In genomic region chr1:154999651-155000474, GRCh38 we compare ENCODE assay signal across 1 cellular context.
TF ChIP-seq lines count a peak whose summit lies in the region.

No MANE protein-coding gene starts in this region.

TF ChIP-seq in HepG2, 621 proteins besides CTCF, POLR2A, EP300 and RAD21 (continued from another document and continues in another):
- TF ChIP-seq, protein P1, sequence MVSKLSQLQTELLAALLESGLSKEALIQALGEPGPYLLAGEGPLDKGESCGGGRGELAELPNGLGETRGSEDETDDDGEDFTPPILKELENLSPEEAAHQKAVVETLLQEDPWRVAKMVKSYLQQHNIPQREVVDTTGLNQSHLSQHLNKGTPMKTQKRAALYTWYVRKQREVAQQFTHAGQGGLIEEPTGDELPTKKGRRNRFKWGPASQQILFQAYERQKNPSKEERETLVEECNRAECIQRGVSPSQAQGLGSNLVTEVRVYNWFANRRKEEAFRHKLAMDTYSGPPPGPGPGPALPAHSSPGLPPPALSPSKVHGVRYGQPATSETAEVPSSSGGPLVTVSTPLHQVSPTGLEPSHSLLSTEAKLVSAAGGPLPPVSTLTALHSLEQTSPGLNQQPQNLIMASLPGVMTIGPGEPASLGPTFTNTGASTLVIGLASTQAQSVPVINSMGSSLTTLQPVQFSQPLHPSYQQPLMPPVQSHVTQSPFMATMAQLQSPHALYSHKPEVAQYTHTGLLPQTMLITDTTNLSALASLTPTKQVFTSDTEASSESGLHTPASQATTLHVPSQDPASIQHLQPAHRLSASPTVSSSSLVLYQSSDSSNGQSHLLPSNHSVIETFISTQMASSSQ (IDR thresholded peaks at IDR 0.05; ENCODE audit: low read depth), result no peak
- TF ChIP-seq, protein P1 (CRISPR knock-in tag; IDR thresholded peaks at IDR 0.05; ENCODE audit: borderline replicate concordance), result no peak
- TF ChIP-seq ZNF841 (CRISPR knock-in tag; IDR thresholded peaks at IDR 0.05; ENCODE audit: borderline replicate concordance) (no peak), SNRNP70 (IDR thresholded peaks at IDR 0.05; ENCODE audit: low read depth, low read length) (no peak), ZNF326 (CRISPR knock-in tag; IDR thresholded peaks at IDR 0.05; ENCODE audit: borderline replicate concordance) (no peak), TBL1XR1 (IDR thresholded peaks at IDR 0.05; ENCODE audit: borderline replicate concordance, low read length, partially characterized antibody) (no peak), ARNT2 (CRISPR knock-in tag; IDR thresholded peaks at IDR 0.05; ENCODE audit: low read depth) (no peak), ZNF83 (CRISPR knock-in tag; IDR thresholded peaks at IDR 0.05; ENCODE audit: borderline replicate concordance) (no peak), ZNF160 (CRISPR knock-in tag; IDR thresholded peaks at IDR 0.05) (no peak), SRSF4 (IDR thresholded peaks at IDR 0.05; ENCODE audit: low read depth, low read length, poor library complexity, severe bottlenecking) (no peak), ZBTB44 (CRISPR knock-in tag; IDR thresholded peaks at IDR 0.05) (no peak), HDAC2 (CRISPR knock-in tag; IDR thresholded peaks at IDR 0.05) (no peak), THAP9 (CRISPR knock-in tag; IDR thresholded peaks at IDR 0.05; ENCODE audit: borderline replicate concordance) (no peak; the same call in 1 of the 2 replicates), ZNF235 (CRISPR knock-in tag; IDR thresholded peaks at IDR 0.05; ENCODE audit: borderline replicate concordance) (no peak), KDM1A (CRISPR knock-in tag; IDR thresholded peaks at IDR 0.05) (no peak), HIVEP1 (CRISPR knock-in tag; IDR thresholded peaks at IDR 0.05) (no peak), ZNF33A (CRISPR knock-in tag; IDR thresholded peaks at IDR 0.05; ENCODE audit: borderline replicate concordance) (no peak), ARID5B (CRISPR knock-in tag; IDR thresholded peaks at IDR 0.05) (peak; percentile 36; the same call in 1 of the 2 replicates), TRIM22 (IDR thresholded peaks at IDR 0.05) (no peak), CCDC6 (CRISPR knock-in tag; IDR thresholded peaks at IDR 0.05) (peak; percentile 42; the same call in 1 of the 2 replicates), ZUFSP (CRISPR knock-in tag; IDR thresholded peaks at IDR 0.05; ENCODE audit: borderline replicate concordance) (no peak), ZSCAN9 (CRISPR knock-in tag; IDR thresholded peaks at IDR 0.05; ENCODE audit: borderline replicate concordance) (peak; percentile 57; the same call in 1 of the 2 replicates), SPEN (CRISPR knock-in tag; IDR thresholded peaks at IDR 0.05; ENCODE audit: low read depth) (no peak; the same call in 1 of the 2 replicates), SOX5 (CRISPR knock-in tag; IDR thresholded peaks at IDR 0.05; ENCODE audit: borderline replicate concordance) (peak; percentile 43; the same call in 1 of the 2 replicates), PCBP1 (IDR thresholded peaks at IDR 0.05; ENCODE audit: borderline replicate concordance, low read depth, low read length) (no peak), PRDM15 (CRISPR knock-in tag; IDR thresholded peaks at IDR 0.05) (peak; percentile 94)
- TF ChIP-seq, protein P2, sequence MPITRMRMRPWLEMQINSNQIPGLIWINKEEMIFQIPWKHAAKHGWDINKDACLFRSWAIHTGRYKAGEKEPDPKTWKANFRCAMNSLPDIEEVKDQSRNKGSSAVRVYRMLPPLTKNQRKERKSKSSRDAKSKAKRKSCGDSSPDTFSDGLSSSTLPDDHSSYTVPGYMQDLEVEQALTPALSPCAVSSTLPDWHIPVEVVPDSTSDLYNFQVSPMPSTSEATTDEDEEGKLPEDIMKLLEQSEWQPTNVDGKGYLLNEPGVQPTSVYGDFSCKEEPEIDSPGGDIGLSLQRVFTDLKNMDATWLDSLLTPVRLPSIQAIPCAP (CRISPR knock-in tag; IDR thresholded peaks at IDR 0.05; ENCODE audit: low read depth), result no peak
- TF ChIP-seq, protein P3, sequence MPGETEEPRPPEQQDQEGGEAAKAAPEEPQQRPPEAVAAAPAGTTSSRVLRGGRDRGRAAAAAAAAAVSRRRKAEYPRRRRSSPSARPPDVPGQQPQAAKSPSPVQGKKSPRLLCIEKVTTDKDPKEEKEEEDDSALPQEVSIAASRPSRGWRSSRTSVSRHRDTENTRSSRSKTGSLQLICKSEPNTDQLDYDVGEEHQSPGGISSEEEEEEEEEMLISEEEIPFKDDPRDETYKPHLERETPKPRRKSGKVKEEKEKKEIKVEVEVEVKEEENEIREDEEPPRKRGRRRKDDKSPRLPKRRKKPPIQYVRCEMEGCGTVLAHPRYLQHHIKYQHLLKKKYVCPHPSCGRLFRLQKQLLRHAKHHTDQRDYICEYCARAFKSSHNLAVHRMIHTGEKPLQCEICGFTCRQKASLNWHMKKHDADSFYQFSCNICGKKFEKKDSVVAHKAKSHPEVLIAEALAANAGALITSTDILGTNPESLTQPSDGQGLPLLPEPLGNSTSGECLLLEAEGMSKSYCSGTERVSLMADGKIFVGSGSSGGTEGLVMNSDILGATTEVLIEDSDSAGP (CRISPR knock-in tag; IDR thresholded peaks at IDR 0.05; ENCODE audit: borderline replicate concordance), result 0 out of 2 replicates have a peak, but pooled peaks have one; percentile 49
- TF ChIP-seq, protein P4, sequence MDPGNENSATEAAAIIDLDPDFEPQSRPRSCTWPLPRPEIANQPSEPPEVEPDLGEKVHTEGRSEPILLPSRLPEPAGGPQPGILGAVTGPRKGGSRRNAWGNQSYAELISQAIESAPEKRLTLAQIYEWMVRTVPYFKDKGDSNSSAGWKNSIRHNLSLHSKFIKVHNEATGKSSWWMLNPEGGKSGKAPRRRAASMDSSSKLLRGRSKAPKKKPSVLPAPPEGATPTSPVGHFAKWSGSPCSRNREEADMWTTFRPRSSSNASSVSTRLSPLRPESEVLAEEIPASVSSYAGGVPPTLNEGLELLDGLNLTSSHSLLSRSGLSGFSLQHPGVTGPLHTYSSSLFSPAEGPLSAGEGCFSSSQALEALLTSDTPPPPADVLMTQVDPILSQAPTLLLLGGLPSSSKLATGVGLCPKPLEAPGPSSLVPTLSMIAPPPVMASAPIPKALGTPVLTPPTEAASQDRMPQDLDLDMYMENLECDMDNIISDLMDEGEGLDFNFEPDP (CRISPR knock-in tag; conservative IDR thresholded peaks at IDR 0.05), result 0 out of 2 replicates have a peak, but pooled peaks have one; percentile 11
